8 cellular contexts compared by ENCODE assay signal in genomic region chr17:75406222-75406615, GRCh38. TPM values are rescaled to one million over a fixed set of nuclear protein-coding genes. Genes with fewer than 3 reads are reported as not detected.
DNase-seq lines count a peak whose midpoint lies in the region; ATAC-seq and TF ChIP-seq lines count a peak whose summit lies in the region.

No MANE protein-coding gene starts in this region.

- no peaks in the 10 kb centered on the region for H3K27me3 ChIP-seq in duodenal mucosa (ENCODE audit: control insufficient read depth in 1 of 2, insufficient read depth in 2 of 2, low read length in 2 of 2)
- no peaks in the 10 kb centered on the region for H3K27me3 ChIP-seq in naive thymus-derived CD4-positive, alpha-beta T cell (ENCODE audit: control insufficient read depth in 2 of 2, insufficient read depth in 2 of 2, low read length in 2 of 2)

- peak overlapping the region; percentile 85 for H3K4me2 ChIP-seq in OCI-LY7 (ENCODE audit: low read length)

- POLR2A ChIA-PET in OCI-LY7 (lab: Charles Lee), result interaction anchor here (0.5 to 6.0 kb wide), 20 partner anchors 9 to 293 kb away, joined by 3 to 91 read pairs (median 4); partner anchors contain the start of genes GGA3, MRPS7, SLC25A19 and TMEM94
- POLR2A ChIA-PET in naive thymus-derived CD4-positive, alpha-beta T cell (lab: Charles Lee), result interaction anchor here (0.7 to 3.4 kb wide), 22 partner anchors 9 to 378 kb away, joined by 3 to 32 read pairs (median 4); partner anchors contain the start of genes GGA3, LLGL2, MIF4GD and MRPS7

- H4K20me1 ChIP-seq in OCI-LY7 (ENCODE audit: insufficient read depth, low read length), result peaks cover 20% of the 10 kb centered on the region

- H3K36me3 ChIP-seq in OCI-LY7 (ENCODE audit: insufficient read depth, low read length) (peaks cover 30% of the 10 kb centered on the region), duodenal mucosa (ENCODE audit: control insufficient read depth in 1 of 2, insufficient read depth in 2 of 2, low read length in 2 of 2) (no peaks in the 10 kb centered on the region)
- peaks cover 0 to 7% (median 0%) of the 10 kb centered on the region in 3 experiments for H3K36me3 ChIP-seq in naive thymus-derived CD4-positive, alpha-beta T cell (ENCODE audit: control insufficient read depth in 2 of 3, insufficient read depth in 3 of 3, low read length in 3 of 3)

- H3K27me3 Mint-ChIP-seq in activated CD8-positive, alpha-beta memory T cell treated with anti-CD3 and anti-CD28 coated beads, Interleukin-2, amount 10 ng/mL, durations not matched to agents 7 days and 5 days, result no peaks in the 10 kb centered on the region
- H3K27me3 Mint-ChIP-seq in naive thymus-derived CD4-positive, alpha-beta T cell, result no peaks in the 10 kb centered on the region

- peak overlapping the region; percentile 91 for H3K27ac Mint-ChIP-seq in activated CD8-positive, alpha-beta memory T cell treated with anti-CD3 and anti-CD28 coated beads, Interleukin-2, amount 10 ng/mL, durations not matched to agents 7 days and 5 days
- H3K27ac Mint-ChIP-seq in naive thymus-derived CD4-positive, alpha-beta T cell, result peak overlapping the region; percentile 81 to 91 (median 87)

- intact Hi-C loops in OCI-LY7 (cut with micrococcal nuclease; ENCODE audit: unreplicated experiment), result no loop called here
- intact Hi-C loops in naive thymus-derived CD4-positive, alpha-beta T cell (cut with micrococcal nuclease), result loop anchor here (5.0 to 10.0 kb wide), 2 partner anchors 371 to 434 kb away; partner anchors contain the start of gene HID1 (in 1 of the 2)

- BruUV-seq in OCI-LY7 (replicated peaks; lab: Mats Ljungman, UMichigan), result TSS peak; percentile 79

- H2AFZ ChIP-seq in OCI-LY7 (ENCODE audit: low read length), result peak overlapping the region; percentile 64

- TF ChIP-seq CTCF in OCI-LY7 (conservative IDR thresholded peaks at IDR 0.05; ENCODE audit: low read length), result no peak

- no peak for ATAC-seq in activated CD8-positive, alpha-beta memory T cell treated with anti-CD3 and anti-CD28 coated beads, Interleukin-2, amount 10 ng/mL, durations not matched to agents 7 days and 5 days
- no peak for ATAC-seq in naive thymus-derived CD4-positive, alpha-beta T cell
- no peak for ATAC-seq in HG03045 (IDR thresholded peaks at IDR 0.05; ENCODE audit: unreplicated experiment)
- no peak for ATAC-seq in GM21825 (IDR thresholded peaks at IDR 0.05; ENCODE audit: unreplicated experiment)

- H3K4me3 ChIP-seq in OCI-LY7 (ENCODE audit: low read depth, low read length, poor library complexity, severe bottlenecking) (peak overlapping the region; percentile 84), duodenal mucosa (ENCODE audit: low read depth in 1 of 2, low read length in 2 of 2) (peak overlapping the region; percentile 52 to 73)
- peak overlapping the region; percentile 56 for H3K4me3 ChIP-seq in naive thymus-derived CD4-positive, alpha-beta T cell (ENCODE audit: low read length)

- H3K36me3 Mint-ChIP-seq in activated CD8-positive, alpha-beta memory T cell treated with anti-CD3 and anti-CD28 coated beads, Interleukin-2, amount 10 ng/mL, durations not matched to agents 7 days and 5 days, result peaks cover 9% of the 10 kb centered on the region
- H3K36me3 Mint-ChIP-seq in naive thymus-derived CD4-positive, alpha-beta T cell, result peaks cover 0 to 5% (median 0%) of the 10 kb centered on the region in 5 donors

- CTCF ChIA-PET in activated CD8-positive, alpha-beta memory T cell treated with anti-CD3 and anti-CD28 coated beads, Interleukin-2, amount 10 ng/mL, durations not matched to agents 7 days and 5 days (lab: Charles Lee), result interaction anchor here (1.0 to 4.4 kb wide), 17 partner anchors 12 to 444 kb away, joined by 3 to 45 read pairs (median 5); partner anchors contain the start of genes MIF4GD, SLC25A19 and TSEN54
- CTCF ChIA-PET in OCI-LY7 (lab: Charles Lee; ENCODE audit: unreplicated experiment), result interaction anchor here (0.9 to 1.8 kb wide), 5 partner anchors 10 to 117 kb away, joined by 3 to 8 read pairs (median 4); partner anchors contain the start of gene SLC25A19
- CTCF ChIA-PET in naive thymus-derived CD4-positive, alpha-beta T cell (lab: Charles Lee), result interaction anchor here (0.6 to 2.7 kb wide), 5 partner anchors 70 to 136 kb away, joined by 3 to 14 read pairs (median 4); partner anchors contain the start of genes MIF4GD and SLC25A19

- H3K4me1 Mint-ChIP-seq in activated CD8-positive, alpha-beta memory T cell treated with anti-CD3 and anti-CD28 coated beads, Interleukin-2, amount 10 ng/mL, durations not matched to agents 7 days and 5 days, result peaks cover 45% of the 10 kb centered on the region
- peaks cover 23 to 49% (median 46%) of the 10 kb centered on the region in 7 donors for H3K4me1 Mint-ChIP-seq in naive thymus-derived CD4-positive, alpha-beta T cell

- peak overlapping the region; percentile 64 to 87 for H3K9ac ChIP-seq in duodenal mucosa (ENCODE audit: low read depth in 1 of 2, low read length in 2 of 2)

- no peaks in the 10 kb centered on the region for H3K9me3 Mint-ChIP-seq in activated CD8-positive, alpha-beta memory T cell treated with anti-CD3 and anti-CD28 coated beads, Interleukin-2, amount 10 ng/mL, durations not matched to agents 7 days and 5 days (ENCODE audit: low read depth)
- no peaks in the 10 kb centered on the region for H3K9me3 Mint-ChIP-seq in naive thymus-derived CD4-positive, alpha-beta T cell

- peaks cover 63% of the 10 kb centered on the region for H3K4me1 ChIP-seq in OCI-LY7 (ENCODE audit: insufficient read depth, low read length, poor library complexity, severe bottlenecking)
- H3K4me1 ChIP-seq in duodenal mucosa (ENCODE audit: control insufficient read depth in 1 of 2, insufficient read depth in 2 of 2, low read length in 2 of 2), result peaks cover 19 to 22% of the 10 kb centered on the region in 2 donors
- H3K4me1 ChIP-seq in naive thymus-derived CD4-positive, alpha-beta T cell (ENCODE audit: control insufficient read depth in 2 of 2, insufficient read depth in 2 of 2, low read length in 2 of 2), result peaks cover 25 to 28% of the 10 kb centered on the region in 2 donors

- peaks cover 43% of the 10 kb centered on the region for H3K79me2 ChIP-seq in OCI-LY7 (ENCODE audit: insufficient read depth, low read depth, low read length)

- H3K27ac ChIP-seq in OCI-LY7 (ENCODE audit: low read depth, low read length, poor library complexity, severe bottlenecking), result peak overlapping the region; percentile 70
- H3K27ac ChIP-seq in duodenal mucosa (ENCODE audit: low read depth, low read length), result no peak overlapping the region
- H3K27ac ChIP-seq in naive thymus-derived CD4-positive, alpha-beta T cell (ENCODE audit: low read depth, low read length), result peak overlapping the region; percentile 55

- H3K4me3 Mint-ChIP-seq in activated CD8-positive, alpha-beta memory T cell treated with anti-CD3 and anti-CD28 coated beads, Interleukin-2, amount 10 ng/mL, durations not matched to agents 7 days and 5 days, result peak overlapping the region; percentile 90
- H3K4me3 Mint-ChIP-seq in naive thymus-derived CD4-positive, alpha-beta T cell, result peak overlapping the region; percentile 91 to 100 (median 96)

- H3K9me2 ChIP-seq in OCI-LY7 (ENCODE audit: insufficient read depth, low read length), result no peaks in the 10 kb centered on the region

- DNase-seq in activated CD8-positive, alpha-beta memory T cell treated with anti-CD3 and anti-CD28 coated beads, Interleukin-2, amount 10 ng/mL, durations not matched to agents 7 days and 5 days, result peak; percentile 47
- no peak for DNase-seq in activated CD8-positive, alpha-beta memory T cell treated with anti-CD3 and anti-CD28 coated beads for 24 hours
- DNase-seq in OCI-LY7 (ENCODE audit: low spot score) (peak; percentile 54), hepatic stellate cell (ENCODE audit: low spot score) (no peak)
- peak in 2 of 9 donors; percentile 11 to 16 for DNase-seq in naive thymus-derived CD4-positive, alpha-beta T cell

- H3K9me3 ChIP-seq in OCI-LY7 (ENCODE audit: low read length) (no peaks in the 10 kb centered on the region), duodenal mucosa (ENCODE audit: control insufficient read depth in 1 of 2, low read length in 2 of 2) (no peaks in the 10 kb centered on the region)
- H3K9me3 ChIP-seq in naive thymus-derived CD4-positive, alpha-beta T cell (ENCODE audit: control insufficient read depth in 2 of 3, low read length in 3 of 3), result no peaks in the 10 kb centered on the region

RNA-seq across cellular contexts. Expression of gene GRB2, which starts 0.7 kb away (rescaled TPM):
- 100 to 1,000 TPM; 138 to 179 TPM for total RNA-seq in activated CD8-positive, alpha-beta memory T cell treated with anti-CD3 and anti-CD28 coated beads, Interleukin-2, amount 10 ng/mL, durations not matched to agents 7 days and 5 days
- 240 and 244 TPM in 2 replicates for total RNA-seq in OCI-LY7 (2014; rRNA removed; shearing (Covaris generic))
- 294 and 308 TPM in 2 replicates for total RNA-seq in OCI-LY7 (2022)
- total RNA-seq in naive thymus-derived CD4-positive, alpha-beta T cell, result 100 to 1,000 TPM; 112 to 167 (median 139) TPM
- 100 to 1,000 TPM; 151 to 165 TPM for polyA plus RNA-seq in naive thymus-derived CD4-positive, alpha-beta T cell

RNA-seq across cellular contexts. Expression of gene TMEM94, which starts 50.2 kb away (rescaled TPM):
- 100 to 1,000 TPM in 1 of 2 experiments, 10 to 100 TPM in 1; 83.7 to 106 TPM for total RNA-seq in activated CD8-positive, alpha-beta memory T cell treated with anti-CD3 and anti-CD28 coated beads, Interleukin-2, amount 10 ng/mL, durations not matched to agents 7 days and 5 days
- total RNA-seq in OCI-LY7 (2014; rRNA removed; shearing (Covaris generic)), result 36.9 and 60.6 TPM in 2 replicates
- total RNA-seq in OCI-LY7 (2022), result 109 and 121 TPM in 2 replicates
- total RNA-seq in naive thymus-derived CD4-positive, alpha-beta T cell, result 10 to 100 TPM; 74.1 to 97.2 (median 81.9) TPM
- polyA plus RNA-seq in naive thymus-derived CD4-positive, alpha-beta T cell, result 10 to 100 TPM; 11.7 to 27.2 TPM

Comparison
In these comparisons a context has a peak if more than half of its experiments do, and no peak if none do; other contexts are left out.
1. DNase-seq: peak in activated CD8-positive, alpha-beta memory T cell treated with anti-CD3 and anti-CD28 coated beads, Interleukin-2, amount 10 ng/mL, durations not matched to agents 7 days and 5 days (single experiment) and OCI-LY7 (single experiment); none in activated CD8-positive, alpha-beta memory T cell treated with anti-CD3 and anti-CD28 coated beads for 24 hours (single experiment) and hepatic stellate cell (single experiment).
2. Peak in every context shown above with its lines, with median percentiles within 50 percentile points of each other: H3K4me3 ChIP-seq.